In genomic region chr19:6110360-6110977, GRCh38 we compare ENCODE assay signal across 8 cellular contexts. TPM values are rescaled to one million over a fixed set of nuclear protein-coding genes. Genes with fewer than 3 reads are reported as not detected.
DNase-seq lines count a peak whose midpoint lies in the region; ATAC-seq and TF ChIP-seq lines count a peak whose summit lies in the region.

RFX2 (minus strand) TSS chr19:6110500; CDS start chr19:6047496, 63,004 bp downstream.

- H3K27me3 Mint-ChIP-seq in T-cell = peaks cover 0 to 10% of the 10 kb centered on the region in 2 donors

- TF ChIP-seq CTCF in upper lobe of right lung (IDR thresholded peaks at IDR 0.05) = no peak

- CTCF ChIA-PET in T-cell (lab: Charles Lee) = interaction anchor here in 1 of 2 donors (0.6 to 1.0 kb wide), 2 partner anchors 11 to 260 kb away, joined by 3 to 4 read pairs; no protein-coding TSS in a partner anchor

- no peaks in the 10 kb centered on the region for H3K9me3 ChIP-seq in upper lobe of right lung

- H3K27ac Mint-ChIP-seq in T-cell = peak within 1 kb of the TSS; percentile 10 to 79

- peak within 1 kb of the TSS; percentile 83 to 97 (median 89) for H3K4me3 Mint-ChIP-seq in T-cell

- intact Hi-C loops in left cardiac atrium (cut with DNase I) = no loop called here
- intact Hi-C loops in posterior vena cava (cut with DNase I) = no loop called here
- intact Hi-C loops in upper lobe of right lung (cut with DNase I) = no loop called here

- no peaks in the 10 kb centered on the region for H3K27me3 ChIP-seq in upper lobe of right lung

- no peaks in the 10 kb centered on the region for H3K36me3 ChIP-seq in upper lobe of right lung

- H3K36me3 Mint-ChIP-seq in T-cell = no peaks in the 10 kb centered on the region

- ATAC-seq in GM18498 (IDR thresholded peaks at IDR 0.05; ENCODE audit: unreplicated experiment) (peak; percentile 97), HG02884 (IDR thresholded peaks at IDR 0.05; ENCODE audit: unreplicated experiment) (peak; percentile 81), T-cell (replicated peaks in 1 of 4) (peak; percentile 95 to 99 (median 98)), left cardiac atrium (peak; percentile 99), upper lobe of right lung (peak; percentile 99)

- peaks cover 9% of the 10 kb centered on the region for H3K4me1 ChIP-seq in upper lobe of right lung

- peak; percentile 88 for DNase-seq in NCI-H146 treated with DMSO at 0.1 percent for 48 hours (lab: John Stamatoyannopoulos, UW; ENCODE audit: unreplicated experiment)
- peak; percentile 97 to 99 (median 98) for DNase-seq in T-cell
- peak; percentile 96 for DNase-seq in amniotic epithelial cell (ENCODE audit: low read depth)
- DNase-seq in left cardiac atrium = peak; percentile 99
- peak; percentile 100 for DNase-seq in posterior vena cava (ENCODE audit: low spot score)
- DNase-seq in upper lobe of right lung = peak; percentile 100

- H3K4me1 Mint-ChIP-seq in T-cell = peaks cover 24 to 28% (median 25%) of the 10 kb centered on the region in 3 donors

- peak within 1 kb of the TSS; percentile 83 for H3K27ac ChIP-seq in upper lobe of right lung

- POLR2A ChIA-PET in T-cell (lab: Charles Lee) = no interaction called here

- H3K4me3 ChIP-seq in upper lobe of right lung = peak within 1 kb of the TSS; percentile 62

- no peaks in the 10 kb centered on the region for H3K9me3 Mint-ChIP-seq in T-cell

RNA-seq across cellular contexts. Expression of gene RFX2, which starts in this region (rescaled TPM):
- total RNA-seq in T-cell (10 to 100 TPM in 1 of 5 donors, 1 to 10 TPM in 4; 4.7 to 11.6 (median 7.8) TPM), left cardiac atrium (10 to 100 TPM; 10.5 to 11.5 TPM), posterior vena cava (10 to 100 TPM; 20.7 to 21.7 TPM), upper lobe of right lung (11.7 TPM)

Comparison
In these comparisons a context has a peak if more than half of its experiments do, and no peak if none do; other contexts are left out.
1. Peak in every context shown above with its lines: DNase-seq, ATAC-seq, H3K4me3 ChIP-seq and H3K27ac ChIP-seq.